In the genomic region with DNA sequence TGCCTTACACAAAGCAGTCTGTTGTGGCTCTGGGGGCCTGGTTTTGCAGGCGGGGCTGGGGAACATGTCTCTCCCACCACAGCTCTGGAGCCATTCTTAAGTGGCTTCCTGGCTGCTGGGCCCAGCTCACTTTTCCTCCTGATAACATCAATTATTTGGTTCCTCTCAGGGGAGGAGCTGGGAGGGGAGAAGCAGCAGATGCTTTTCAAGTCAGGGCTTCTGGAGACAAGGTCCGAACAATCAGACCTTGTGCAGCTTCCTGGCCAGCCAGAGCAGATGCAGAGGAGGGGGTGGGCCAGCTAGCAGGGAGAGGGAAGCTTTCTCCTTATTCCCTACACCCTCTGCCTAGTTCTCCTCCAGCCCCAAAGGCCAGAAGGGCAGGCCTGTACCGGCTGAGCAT, we compare ENCODE assay signal across 15 cellular contexts. TPM values are rescaled to one million over a fixed set of nuclear protein-coding genes. Genes with fewer than 3 reads are reported as not detected.
A peak's percentile ranks its signal among the peaks of the same experiment; 100 is the strongest.
DNase-seq lines count a peak whose midpoint lies in the region; ATAC-seq and TF ChIP-seq lines count a peak whose summit lies in the region.
"Had no signal": no experiment of that assay in that cellular context is flagged by ENCODE, and none has a peak within 500 bp of the region (broad histone marks: within the 10 kb centered on the region; RNA-seq: fewer than 3 reads in every experiment).

No MANE protein-coding gene starts in this region.

- H3K9me3 ChIP-seq in esophagus muscularis mucosa = no peaks in the 10 kb centered on the region
- no peaks in the 10 kb centered on the region for H3K9me3 ChIP-seq in stomach
- H3K9me3 ChIP-seq: vagina had no signal

- H3K4me1 Mint-ChIP-seq in activated naive CD4-positive, alpha-beta T cell treated with anti-CD3 and anti-CD28 coated beads, Interleukin-2, amount 10 ng/mL, durations not matched to agents 7 days and 5 days = peaks cover 23% of the 10 kb centered on the region

- ATAC-seq in GM18909 (IDR thresholded peaks at IDR 0.05; ENCODE audit: poor library complexity, unreplicated experiment) = no peak
- ATAC-seq: activated T-helper 17 cell treated with anti-CD3 and anti-CD28 coated beads, Interleukin-2, amount 50 U/mL, for 72 hours; PC-3; stimulated activated memory B cell treated with anti-CD40 and anti-IgM and Interleukin-4, amounts not matched to agents 10 μg/mL and 1 μg/mL and 100 μg/mL, for 72 hours had no signal

- DNase-seq in activated naive CD4-positive, alpha-beta T cell treated with anti-CD3 and anti-CD28 coated beads, Interleukin-2, amount 10 ng/mL, durations not matched to agents 7 days and 5 days = no peak
- DNase-seq in activated naive CD4-positive, alpha-beta T cell (lab: John Stamatoyannopoulos, UW) = no peak
- DNase-seq in NCI-H2227 treated with DMSO at 0.1 percent for 48 hours (lab: John Stamatoyannopoulos, UW) (peak; percentile 81), dorsolateral prefrontal cortex (no peak), putamen (ENCODE audit: low spot score) (peak; percentile 46), esophagus muscularis mucosa (ENCODE audit: extremely low spot score) (no peak), stomach (no peak)
- DNase-seq: activated CD4-positive, alpha-beta T cell treated with anti-CD3 and anti-CD28 coated beads for 48 hours; mammary epithelial cell; MV-4-11; PC-3 had no signal

- no peaks in the 10 kb centered on the region for H3K27me3 ChIP-seq in dorsolateral prefrontal cortex
- peaks cover 0 to 5% (median 0%) of the 10 kb centered on the region in 4 donors for H3K27me3 ChIP-seq in esophagus muscularis mucosa
- peaks cover 0 to 4% (median 0%) of the 10 kb centered on the region in 3 donors for H3K27me3 ChIP-seq in stomach
- H3K27me3 ChIP-seq: vagina had no signal

- H3K27ac Mint-ChIP-seq in activated naive CD4-positive, alpha-beta T cell treated with anti-CD3 and anti-CD28 coated beads, Interleukin-2, amount 10 ng/mL, durations not matched to agents 7 days and 5 days = peak overlapping the region; percentile 19
- H3K27ac Mint-ChIP-seq: stimulated activated memory B cell treated with anti-CD40 and anti-IgM and Interleukin-4, amounts not matched to agents 10 μg/mL and 1 μg/mL and 100 μg/mL, for 72 hours had no signal

- WGBS in esophagus muscularis mucosa = 36% methylated on average over 3 of the region's 3 CpGs
- 50 to 73% (median 55%) methylated on average over 3 of the region's 3 CpGs for WGBS in stomach, 5 donors

- H3K27ac ChIP-seq in dorsolateral prefrontal cortex (peak overlapping the region; percentile 32 to 99 (median 96)), esophagus muscularis mucosa (replicated peaks in 1 of 4) (no peak overlapping the region), stomach (no peak overlapping the region)
- H3K27ac ChIP-seq: vagina had no signal

- TF ChIP-seq CTCF in dorsolateral prefrontal cortex (IDR thresholded peaks at IDR 0.05 in 54 of 56, conservative IDR thresholded peaks at IDR 0.05 in 2 of 56; ENCODE audit: low read depth in 1 of 56, partially characterized antibody in 56 of 56) (no peak), esophagus muscularis mucosa (IDR thresholded peaks at IDR 0.05) (no peak), stomach (IDR thresholded peaks at IDR 0.05) (no peak)

- H3K4me3 ChIP-seq in dorsolateral prefrontal cortex = peak overlapping the region in 1 of 59 donors; percentile 0
- no peak overlapping the region for H3K4me3 ChIP-seq in esophagus muscularis mucosa
- no peak overlapping the region for H3K4me3 ChIP-seq in stomach
- H3K4me3 ChIP-seq: vagina had no signal

- intact Hi-C loops in dorsolateral prefrontal cortex (cut with DNase I) = no loop called here
- intact Hi-C loops in esophagus muscularis mucosa (cut with DNase I) = no loop called here
- intact Hi-C loops in stomach (cut with DNase I; ENCODE audit: low total_unique reads) = no loop called here

- CTCF ChIA-PET in activated naive CD4-positive, alpha-beta T cell treated with anti-CD3 and anti-CD28 coated beads, Interleukin-2, amount 10 ng/mL, durations not matched to agents 7 days and 5 days (lab: Charles Lee) = interaction anchor here (1.3 to 1.4 kb wide), 3 partner anchors 26 to 155 kb away, joined by 3 to 7 read pairs (median 4); no protein-coding TSS in a partner anchor

- no peak overlapping the region for H3K4me3 Mint-ChIP-seq in activated naive CD4-positive, alpha-beta T cell treated with anti-CD3 and anti-CD28 coated beads, Interleukin-2, amount 10 ng/mL, durations not matched to agents 7 days and 5 days
- H3K4me3 Mint-ChIP-seq: activated T-helper 17 cell treated with anti-CD3 and anti-CD28 coated beads, Interleukin-2, amount 50 U/mL, for 72 hours; stimulated activated memory B cell treated with anti-CD40 and anti-IgM and Interleukin-4, amounts not matched to agents 10 μg/mL and 1 μg/mL and 100 μg/mL, for 72 hours had no signal

- TF ChIP-seq POLR2A in esophagus muscularis mucosa (IDR thresholded peaks at IDR 0.05; ENCODE audit: low read depth) (no peak), stomach (IDR thresholded peaks at IDR 0.05) (no peak)

- TF ChIP-seq EP300 in esophagus muscularis mucosa (IDR thresholded peaks at IDR 0.05) (no peak), stomach (IDR thresholded peaks at IDR 0.05) (no peak)

- H3K4me1 ChIP-seq in esophagus muscularis mucosa (peaks cover 17 to 26% (median 22%) of the 10 kb centered on the region in 4 donors), stomach (peaks cover 10 to 18% (median 16%) of the 10 kb centered on the region in 4 donors)

- H3K9me3 Mint-ChIP-seq in activated naive CD4-positive, alpha-beta T cell treated with anti-CD3 and anti-CD28 coated beads, Interleukin-2, amount 10 ng/mL, durations not matched to agents 7 days and 5 days = no peaks in the 10 kb centered on the region
- H3K9me3 Mint-ChIP-seq: activated T-helper 17 cell treated with anti-CD3 and anti-CD28 coated beads, Interleukin-2, amount 50 U/mL, for 72 hours; stimulated activated memory B cell treated with anti-CD40 and anti-IgM and Interleukin-4, amounts not matched to agents 10 μg/mL and 1 μg/mL and 100 μg/mL, for 72 hours had no signal

- peaks cover 40% of the 10 kb centered on the region for H3K36me3 Mint-ChIP-seq in activated naive CD4-positive, alpha-beta T cell treated with anti-CD3 and anti-CD28 coated beads, Interleukin-2, amount 10 ng/mL, durations not matched to agents 7 days and 5 days

- no peaks in the 10 kb centered on the region for H3K27me3 Mint-ChIP-seq in activated naive CD4-positive, alpha-beta T cell treated with anti-CD3 and anti-CD28 coated beads, Interleukin-2, amount 10 ng/mL, durations not matched to agents 7 days and 5 days
- H3K27me3 Mint-ChIP-seq: activated T-helper 17 cell treated with anti-CD3 and anti-CD28 coated beads, Interleukin-2, amount 50 U/mL, for 72 hours; stimulated activated memory B cell treated with anti-CD40 and anti-IgM and Interleukin-4, amounts not matched to agents 10 μg/mL and 1 μg/mL and 100 μg/mL, for 72 hours had no signal

- H3K36me3 ChIP-seq in esophagus muscularis mucosa (peaks cover 48 to 76% (median 73%) of the 10 kb centered on the region in 4 donors), stomach (peaks cover 48 to 78% (median 76%) of the 10 kb centered on the region in 4 donors)

RNA-seq across cellular contexts. Expression of gene PAQR6, which starts 3.7 kb away (rescaled TPM):
- total RNA-seq in dorsolateral prefrontal cortex = 100 to 1,000 TPM in 104 of 120 experiments, 10 to 100 TPM in 16; 50.9 to 507 (median 173) TPM
- total RNA-seq in esophagus muscularis mucosa = 1 to 10 TPM; 2.2 to 2.9 (median 2.7) TPM
- 1 to 10 TPM in 2 of 5 donors, under 1 TPM in 1, not detected in 2; 0.43 to 2.9 (median 2.0) TPM for total RNA-seq in stomach
- 1 to 10 TPM; 1.4 to 4.3 (median 2.0) TPM for polyA plus RNA-seq in stomach

RNA-seq across cellular contexts. Expression of gene BGLAP, which starts 9.5 kb away (rescaled TPM):
- total RNA-seq in dorsolateral prefrontal cortex (1 to 10 TPM in 111 of 120 experiments, under 1 TPM in 7, not detected in 2; 0.67 to 8.6 (median 2.6) TPM), esophagus muscularis mucosa (1 to 10 TPM in 1 of 4 donors, not detected in 3; 2.4 TPM), stomach (not detected)
- 1 to 10 TPM in 2 of 3 donors, not detected in 1; 1.5 to 1.9 TPM for polyA plus RNA-seq in stomach
- total RNA-seq: mammary epithelial cell, vagina had no signal

RNA-seq across cellular contexts. Expression of gene SMG5, which starts 31.1 kb away (rescaled TPM):
- total RNA-seq in dorsolateral prefrontal cortex = 100 to 1,000 TPM in 51 of 120 experiments, 10 to 100 TPM in 69; 66.8 to 160 (median 95.9) TPM
- total RNA-seq in esophagus muscularis mucosa = 10 to 100 TPM; 52.3 to 96.1 (median 69.4) TPM
- 100 to 1,000 TPM in 1 of 5 donors, 10 to 100 TPM in 4; 29.8 to 199 (median 51.6) TPM for total RNA-seq in stomach
- polyA plus RNA-seq in stomach = 10 to 100 TPM; 20.2 to 29.1 (median 22.3) TPM

RNA-seq across cellular contexts. Expression of gene TMEM79, which starts 32.6 kb away (rescaled TPM):
- total RNA-seq in dorsolateral prefrontal cortex (10 to 100 TPM in 4 of 120 experiments, 1 to 10 TPM in 116; 1.8 to 16.3 (median 4.2) TPM), esophagus muscularis mucosa (1 to 10 TPM in 3 of 4 donors, under 1 TPM in 1; 0.99 to 3.2 (median 1.9) TPM), stomach (10 to 100 TPM in 2 of 5 donors, 1 to 10 TPM in 2, not detected in 1; 1.1 to 21.4 (median 9.4) TPM)
- 10 to 100 TPM in 1 of 3 donors, 1 to 10 TPM in 2; 1.5 to 24.9 (median 2.7) TPM for polyA plus RNA-seq in stomach

RNA-seq across cellular contexts. Expression of gene PMF1, which starts 38.7 kb away (rescaled TPM):
- total RNA-seq in dorsolateral prefrontal cortex (10 to 100 TPM; 16.6 to 45.3 (median 27.0) TPM), esophagus muscularis mucosa (10 to 100 TPM; 45.0 to 60.4 (median 50.2) TPM), stomach (10 to 100 TPM in 3 of 5 donors, 1 to 10 TPM in 2; 5.3 to 54.9 (median 15.6) TPM)
- 10 to 100 TPM; 68.7 to 73.5 (median 68.8) TPM for polyA plus RNA-seq in stomach

Comparison
In these comparisons a context has a peak if more than half of its experiments do, and no peak if none do; other contexts are left out.
1. DNase-seq: peak in NCI-H2227 treated with DMSO at 0.1 percent for 48 hours (single experiment) and putamen (single experiment); none in activated naive CD4-positive, alpha-beta T cell treated with anti-CD3 and anti-CD28 coated beads, Interleukin-2, amount 10 ng/mL, durations not matched to agents 7 days and 5 days (single experiment), activated naive CD4-positive, alpha-beta T cell (0 of 4), dorsolateral prefrontal cortex (0 of 10), esophagus muscularis mucosa (single experiment) and stomach (single experiment).
2. H3K27ac ChIP-seq: peak in dorsolateral prefrontal cortex (59 of 59); none in esophagus muscularis mucosa (0 of 4) and stomach (0 of 5).
3. RNA of gene PAQR6, which starts 3.7 kb away (total RNA-seq): 50.9 to 507 TPM in dorsolateral prefrontal cortex; 2.2 to 2.9 TPM in esophagus muscularis mucosa and 0.43 to 2.9 TPM in stomach; every median in the first group is over 10 times any median in the second.